ENCODE assay signal across 23 cellular contexts in genomic region chr1:53187371-53187770, GRCh38. TPM values are rescaled to one million over a fixed set of nuclear protein-coding genes. Genes with fewer than 3 reads are reported as not detected.
"Had no signal": no experiment of that assay in that cellular context is flagged by ENCODE, and none has a peak within 500 bp of the region (broad histone marks: within the 10 kb centered on the region; RNA-seq: fewer than 3 reads in every experiment).

No MANE protein-coding gene starts in this region.

- H3K4me3 Mint-ChIP-seq: immature natural killer cell, naive B cell, nephron progenitor cell, type B pancreatic cell had no signal

- H3K4me3 ChIP-seq: coronary artery, esophagus muscularis mucosa, left ventricle myocardium inferior, lower lobe of right lung, skin epidermis, suprapubic skin, thyroid gland had no signal

- H3K4me1 Mint-ChIP-seq: immature natural killer cell, naive B cell had no signal

- H3K36me3 Mint-ChIP-seq: immature natural killer cell, naive B cell, type B pancreatic cell had no signal

- ATAC-seq: left cardiac atrium; lower lobe of right lung; sciatic nerve; stimulated activated naive CD8-positive, alpha-beta T cell treated with anti-CD3 and anti-CD28 coated beads, Interleukin-15, Interleukin-2, amounts not matched to agents 100 U/mL and 50 U/mL, for 24 hours had no signal

- H3K27ac ChIP-seq: coronary artery, esophagus muscularis mucosa, foreskin keratinocyte, left ventricle myocardium inferior, lower lobe of right lung, suprapubic skin, thyroid gland had no signal

- H3K9me3 Mint-ChIP-seq: immature natural killer cell, nephron progenitor cell, type B pancreatic cell had no signal

- DNase-seq: effector CD8-positive, alpha-beta T cell; immature natural killer cell; left cardiac atrium; left ventricle myocardium inferior; lower lobe of right lung; mesendoderm; naive B cell; nephron progenitor cell; posterior cingulate gyrus; stimulated activated CD4-positive, alpha-beta T cell treated with anti-CD3 and anti-CD28 coated beads, Interleukin-2, amount 100 ng/mL, for 48 hours; stimulated activated naive CD8-positive, alpha-beta T cell treated with anti-CD3 and anti-CD28 coated beads, Interleukin-15, Interleukin-2, amounts not matched to agents 100 U/mL and 50 U/mL, for 24 hours; thyroid gland had no signal

- H3K27ac Mint-ChIP-seq: immature natural killer cell, naive B cell, nephron progenitor cell, type B pancreatic cell had no signal

- H3K27me3 ChIP-seq: esophagus muscularis mucosa, foreskin keratinocyte, suprapubic skin, thyroid gland had no signal

- H3K36me3 ChIP-seq: esophagus muscularis mucosa, left ventricle myocardium inferior, lower lobe of right lung, suprapubic skin, thyroid gland had no signal

- H3K9me3 ChIP-seq: esophagus muscularis mucosa, left ventricle myocardium inferior, lower lobe of right lung, suprapubic skin, thyroid gland had no signal

RNA-seq across cellular contexts. Expression of gene SLC1A7, which starts 44.9 kb away (rescaled TPM):
- total RNA-seq: chondrocyte, dermis microvascular lymphatic vessel endothelial cell, foreskin keratinocyte, pulmonary artery endothelial cell, suprapubic skin had no signal
- polyA plus RNA-seq: foreskin keratinocyte, keratinocyte had no signal
